10 cellular contexts compared by ENCODE assay signal in genomic region chr1:45892068-45892785, GRCh38.
A peak's percentile ranks its signal among the peaks of the same experiment; 100 is the strongest.
DNase-seq lines count a peak whose midpoint lies in the region; ATAC-seq, FAIRE-seq and TF ChIP-seq lines count a peak whose summit lies in the region.
"Had no signal": no experiment of that assay in that cellular context is flagged by ENCODE, and none has a peak within 500 bp of the region (broad histone marks: within the 10 kb centered on the region; RNA-seq: fewer than 3 reads in every experiment).

No MANE protein-coding gene starts in this region.

- H3K4me1 Mint-ChIP-seq in neural progenitor cell = peaks cover 13% of the 10 kb centered on the region

- no peak overlapping the region for H3K4me3 Mint-ChIP-seq in neural progenitor cell

- no peak for TF ChIP-seq POLR2A in A549 (IDR thresholded peaks at IDR 0.05; ENCODE audit: low read length)

- H3K36me3 ChIP-seq in fibroblast of lung (ENCODE audit: control insufficient read depth, insufficient read depth, low read length) (no peaks in the 10 kb centered on the region), muscle layer of colon (ENCODE audit: insufficient read depth, low read length) (no peaks in the 10 kb centered on the region), neural progenitor cell (no peaks in the 10 kb centered on the region)

- H4K20me1 ChIP-seq in fibroblast of lung (ENCODE audit: control insufficient read depth, extremely low read depth, insufficient read depth, low read length) (no peaks in the 10 kb centered on the region), neural progenitor cell (ENCODE audit: low read depth) (no peaks in the 10 kb centered on the region)
- H4K20me1 ChIP-seq: BLaER1 had no signal

- no peaks in the 10 kb centered on the region for H3K79me2 ChIP-seq in fibroblast of lung (ENCODE audit: control insufficient read depth, insufficient read depth, low read length)
- no peaks in the 10 kb centered on the region for H3K79me2 ChIP-seq in neural progenitor cell (ENCODE audit: low read depth)

- FAIRE-seq in A549 (lab: Jason Lieb, UNC) = no peak

- H3K9ac ChIP-seq in fibroblast of lung (ENCODE audit: insufficient read depth, low read length) = peak overlapping the region; percentile 13
- H3K9ac ChIP-seq in muscle layer of colon (ENCODE audit: low read length) = no peak overlapping the region
- H3K9ac ChIP-seq in neural progenitor cell = no peak overlapping the region
- H3K9ac ChIP-seq: BLaER1 had no signal

- H3K4me3 ChIP-seq in A549 (peak overlapping the region; percentile 22; the same call in 1 of the 3 replicates), fibroblast of lung (replicated peaks in 1 of 4; ENCODE audit: control extremely low read depth in 1 of 4, insufficient read depth in 1 of 4, low read depth in 3 of 4, low read length in 4 of 4) (peak overlapping the region; percentile 10 to 21 (median 20)), muscle layer of colon (ENCODE audit: low read depth in 1 of 2, low read length in 2 of 2) (no peak overlapping the region), neural progenitor cell (no peak overlapping the region)
- H3K4me3 ChIP-seq: BLaER1 had no signal

- WGBS in A549 (ENCODE audit: missing lambda C conversion rate) = 1% methylated on average over 6 of the region's 6 CpGs

- TF ChIP-seq EP300 in A549 (IDR thresholded peaks at IDR 0.05) = no peak

- H3K27ac Mint-ChIP-seq in neural progenitor cell = no peak overlapping the region

- CTCF ChIA-PET in A549 (lab: Yijun Ruan, JAX) = no interaction called here

- H3K4me1 ChIP-seq in A549 (peaks cover 51% of the 10 kb centered on the region), fibroblast of lung (ENCODE audit: control insufficient read depth, extremely low read depth, insufficient read depth, low read length) (peaks cover 5% of the 10 kb centered on the region), muscle layer of colon (ENCODE audit: insufficient read depth, low read length) (peaks cover 6% of the 10 kb centered on the region), neural progenitor cell (no peaks in the 10 kb centered on the region)
- H3K4me1 ChIP-seq: BLaER1 had no signal

- H3K9me3 Mint-ChIP-seq in neural progenitor cell = no peaks in the 10 kb centered on the region

- TF ChIP-seq CTCF in A549 (IDR thresholded peaks at IDR 0.05) (no peak), fibroblast of lung (conservative IDR thresholded peaks at IDR 0.05 in 1 of 2, IDR thresholded peaks at IDR 0.05 in 1 of 2; ENCODE audit: low read depth in 1 of 2, low read length in 2 of 2) (no peak), neural progenitor cell (IDR thresholded peaks at IDR 0.05) (no peak)

- H3K27me3 ChIP-seq in fibroblast of lung (ENCODE audit: control insufficient read depth, insufficient read depth, low read length) (no peaks in the 10 kb centered on the region), muscle layer of colon (ENCODE audit: control insufficient read depth in 1 of 2, insufficient read depth in 2 of 2, low read length in 2 of 2) (no peaks in the 10 kb centered on the region), neural progenitor cell (no peaks in the 10 kb centered on the region)
- H3K27me3 ChIP-seq: BLaER1 had no signal

- H2AFZ ChIP-seq in fibroblast of lung (ENCODE audit: low read length) = no peak overlapping the region
- no peak overlapping the region for H2AFZ ChIP-seq in neural progenitor cell (replicated peaks)

- DNase-seq in A549 (ENCODE audit: low read depth in 1 of 2, low spot score in 1 of 2) (peak; percentile 44 to 71), RPMI7951 (ENCODE audit: low read depth) (peak; percentile 91), fibroblast of lung (ENCODE audit: low read depth in 2 of 2) (peak; percentile 89 to 94), NCI-H2081 treated with DMSO at 0.1 percent for 48 hours (lab: John Stamatoyannopoulos, UW) (no peak), NCI-H774 (lab: John Stamatoyannopoulos, UW) (no peak), neural progenitor cell (ENCODE audit: low spot score) (no peak), NCI-H1105 (lab: John Stamatoyannopoulos, UW) (no peak)
- DNase-seq: hippocampal formation had no signal

- peak overlapping the region; percentile 75 for H3K4me2 ChIP-seq in A549
- H3K4me2 ChIP-seq in fibroblast of lung (ENCODE audit: extremely low read depth, insufficient read depth, low read length) = peak overlapping the region; percentile 84
- no peak overlapping the region for H3K4me2 ChIP-seq in neural progenitor cell
- H3K4me2 ChIP-seq: BLaER1 had no signal

- TF ChIP-seq RAD21 in A549 (conservative IDR thresholded peaks at IDR 0.05 in 1 of 2, IDR thresholded peaks at IDR 0.05 in 1 of 2) = no peak

- peaks cover 3% of the 10 kb centered on the region for H3K36me3 Mint-ChIP-seq in neural progenitor cell

- no peaks in the 10 kb centered on the region for H3K27me3 Mint-ChIP-seq in neural progenitor cell (ENCODE audit: insufficient read depth, low read depth)

- peak; percentile 74 to 87; a peak in 5 of 6 replicates for ATAC-seq in A549

- no peaks in the 10 kb centered on the region for H3F3A ChIP-seq in neural progenitor cell (ENCODE audit: low read depth)

- H3K27ac ChIP-seq in A549 (peak overlapping the region; percentile 83 to 91), fibroblast of lung (ENCODE audit: insufficient read depth, low read length) (peak overlapping the region; percentile 82), muscle layer of colon (ENCODE audit: low read depth, low read length) (peak overlapping the region; percentile 25), neural progenitor cell (no peak overlapping the region)
- H3K27ac ChIP-seq: BLaER1 had no signal

- POLR2A ChIA-PET in A549 (lab: Yijun Ruan, JAX) = no interaction called here

- H3K9me3 ChIP-seq in A549 (no peaks in the 10 kb centered on the region), fibroblast of lung (ENCODE audit: control insufficient read depth, insufficient read depth, low read depth, low read length) (no peaks in the 10 kb centered on the region), muscle layer of colon (ENCODE audit: low read length) (no peaks in the 10 kb centered on the region), neural progenitor cell (ENCODE audit: low read depth) (no peaks in the 10 kb centered on the region)
- H3K9me3 ChIP-seq: BLaER1 had no signal

TF ChIP-seq in A549, 52 proteins besides CTCF, POLR2A, EP300 and RAD21:
- TF ChIP-seq FOSL2 (IDR thresholded peaks at IDR 0.05) (peak; percentile 46; the same call in 1 of the 2 replicates), FOSL2 (CRISPR knock-in tag; IDR thresholded peaks at IDR 0.05) (peak; percentile 73), CHD4 (IDR thresholded peaks at IDR 0.05; ENCODE audit: borderline replicate concordance) (no peak), CHD2 (IDR thresholded peaks at IDR 0.05; ENCODE audit: low read length, partially characterized antibody) (no peak), TFCP2L1 (CRISPR knock-in tag; IDR thresholded peaks at IDR 0.05) (no peak), MAFK (IDR thresholded peaks at IDR 0.05; ENCODE audit: partially characterized antibody) (peak; percentile 50), RARB (CRISPR knock-in tag; IDR thresholded peaks at IDR 0.05) (no peak), JUNB (IDR thresholded peaks at IDR 0.05) (peak; percentile 37; the same call in 1 of the 2 replicates), POLR2AphosphoS2 (conservative IDR thresholded peaks at IDR 0.05; ENCODE audit: low read length) (no peak), NPAS2 (CRISPR knock-in tag; IDR thresholded peaks at IDR 0.05; ENCODE audit: borderline replicate concordance) (no peak)

Comparison
In these comparisons a context has a peak if more than half of its experiments do, and no peak if none do; other contexts are left out.
1. DNase-seq: peak in A549 (2 of 2), RPMI7951 (single experiment) and fibroblast of lung (2 of 2); none in NCI-H2081 treated with DMSO at 0.1 percent for 48 hours (single experiment), NCI-H774 (single experiment), neural progenitor cell (single experiment) and NCI-H1105 (single experiment).
2. H3K4me3 ChIP-seq: peak in A549 (single experiment) and fibroblast of lung (4 of 4); none in muscle layer of colon (0 of 2) and neural progenitor cell (single experiment).